Comparison of ENCODE assay signal across 2 cellular contexts in the genomic region with DNA sequence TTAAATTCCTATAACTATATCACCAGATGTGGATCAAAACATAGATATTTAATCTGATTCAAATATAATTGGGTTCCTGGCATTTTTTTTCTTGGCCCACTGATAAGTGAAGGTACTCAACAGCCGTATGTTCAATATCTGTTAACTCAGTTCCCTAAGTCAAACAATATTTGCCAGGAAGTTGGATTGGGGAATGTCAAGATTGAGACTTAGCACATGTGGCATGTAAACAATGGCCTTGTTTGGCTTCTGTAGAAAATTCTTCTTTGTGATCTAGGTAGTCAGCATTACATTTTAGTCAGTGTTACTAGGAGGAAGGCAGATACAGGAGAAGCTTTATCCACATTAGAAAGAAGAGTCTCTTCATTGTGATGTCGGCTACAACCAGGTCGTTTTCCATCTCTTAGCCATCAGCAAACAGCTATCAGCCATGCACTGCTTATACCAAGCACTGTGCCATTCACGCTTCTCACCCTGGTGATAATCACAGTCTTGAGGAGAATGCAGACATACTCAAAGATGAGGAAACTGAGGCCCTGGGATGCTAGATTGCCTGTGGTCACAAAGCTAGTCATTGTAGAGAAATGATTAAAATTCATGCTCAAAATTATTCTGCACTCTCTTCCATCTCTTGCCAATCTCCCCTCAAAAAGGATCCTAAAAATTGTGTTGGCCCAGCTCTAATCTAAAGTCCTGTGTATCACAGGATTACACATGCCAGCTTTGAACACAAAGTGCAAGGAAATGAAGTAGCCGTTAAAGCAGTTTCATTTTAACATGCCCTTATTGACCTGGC.
TF ChIP-seq lines count a peak whose summit lies in the region.

No MANE protein-coding gene starts in this region.

TF ChIP-seq in liver, 16 proteins besides CTCF, POLR2A, EP300 and RAD21:
- TF ChIP-seq NR2F2 (IDR thresholded peaks at IDR 0.05) (peak; percentile 16), FOXA2 (IDR thresholded peaks at IDR 0.05) (no peak)
- TF ChIP-seq, protein P1, sequence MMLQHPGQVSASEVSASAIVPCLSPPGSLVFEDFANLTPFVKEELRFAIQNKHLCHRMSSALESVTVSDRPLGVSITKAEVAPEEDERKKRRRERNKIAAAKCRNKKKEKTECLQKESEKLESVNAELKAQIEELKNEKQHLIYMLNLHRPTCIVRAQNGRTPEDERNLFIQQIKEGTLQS (IDR thresholded peaks at IDR 0.05) = no peak
- TF ChIP-seq, protein P2, sequence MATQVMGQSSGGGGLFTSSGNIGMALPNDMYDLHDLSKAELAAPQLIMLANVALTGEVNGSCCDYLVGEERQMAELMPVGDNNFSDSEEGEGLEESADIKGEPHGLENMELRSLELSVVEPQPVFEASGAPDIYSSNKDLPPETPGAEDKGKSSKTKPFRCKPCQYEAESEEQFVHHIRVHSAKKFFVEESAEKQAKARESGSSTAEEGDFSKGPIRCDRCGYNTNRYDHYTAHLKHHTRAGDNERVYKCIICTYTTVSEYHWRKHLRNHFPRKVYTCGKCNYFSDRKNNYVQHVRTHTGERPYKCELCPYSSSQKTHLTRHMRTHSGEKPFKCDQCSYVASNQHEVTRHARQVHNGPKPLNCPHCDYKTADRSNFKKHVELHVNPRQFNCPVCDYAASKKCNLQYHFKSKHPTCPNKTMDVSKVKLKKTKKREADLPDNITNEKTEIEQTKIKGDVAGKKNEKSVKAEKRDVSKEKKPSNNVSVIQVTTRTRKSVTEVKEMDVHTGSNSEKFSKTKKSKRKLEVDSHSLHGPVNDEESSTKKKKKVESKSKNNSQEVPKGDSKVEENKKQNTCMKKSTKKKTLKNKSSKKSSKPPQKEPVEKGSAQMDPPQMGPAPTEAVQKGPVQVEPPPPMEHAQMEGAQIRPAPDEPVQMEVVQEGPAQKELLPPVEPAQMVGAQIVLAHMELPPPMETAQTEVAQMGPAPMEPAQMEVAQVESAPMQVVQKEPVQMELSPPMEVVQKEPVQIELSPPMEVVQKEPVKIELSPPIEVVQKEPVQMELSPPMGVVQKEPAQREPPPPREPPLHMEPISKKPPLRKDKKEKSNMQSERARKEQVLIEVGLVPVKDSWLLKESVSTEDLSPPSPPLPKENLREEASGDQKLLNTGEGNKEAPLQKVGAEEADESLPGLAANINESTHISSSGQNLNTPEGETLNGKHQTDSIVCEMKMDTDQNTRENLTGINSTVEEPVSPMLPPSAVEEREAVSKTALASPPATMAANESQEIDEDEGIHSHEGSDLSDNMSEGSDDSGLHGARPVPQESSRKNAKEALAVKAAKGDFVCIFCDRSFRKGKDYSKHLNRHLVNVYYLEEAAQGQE (IDR thresholded peaks at IDR 0.05) = no peak
TF ChIP-seq in liver: peak in this region for 1.

TF ChIP-seq in HepG2, 621 proteins besides CTCF, POLR2A, EP300 and RAD21:
- TF ChIP-seq ZNF468 (CRISPR knock-in tag; IDR thresholded peaks at IDR 0.05) (no peak), NFRKB (IDR thresholded peaks at IDR 0.05) (no peak), SOX5 (CRISPR knock-in tag; IDR thresholded peaks at IDR 0.05; ENCODE audit: borderline replicate concordance) (no peak)
- TF ChIP-seq, protein P3, sequence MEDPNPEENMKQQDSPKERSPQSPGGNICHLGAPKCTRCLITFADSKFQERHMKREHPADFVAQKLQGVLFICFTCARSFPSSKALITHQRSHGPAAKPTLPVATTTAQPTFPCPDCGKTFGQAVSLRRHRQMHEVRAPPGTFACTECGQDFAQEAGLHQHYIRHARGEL (CRISPR knock-in tag; IDR thresholded peaks at IDR 0.05) = no peak
